Comparison of ENCODE assay signal across 24 cellular contexts in the genomic region with DNA sequence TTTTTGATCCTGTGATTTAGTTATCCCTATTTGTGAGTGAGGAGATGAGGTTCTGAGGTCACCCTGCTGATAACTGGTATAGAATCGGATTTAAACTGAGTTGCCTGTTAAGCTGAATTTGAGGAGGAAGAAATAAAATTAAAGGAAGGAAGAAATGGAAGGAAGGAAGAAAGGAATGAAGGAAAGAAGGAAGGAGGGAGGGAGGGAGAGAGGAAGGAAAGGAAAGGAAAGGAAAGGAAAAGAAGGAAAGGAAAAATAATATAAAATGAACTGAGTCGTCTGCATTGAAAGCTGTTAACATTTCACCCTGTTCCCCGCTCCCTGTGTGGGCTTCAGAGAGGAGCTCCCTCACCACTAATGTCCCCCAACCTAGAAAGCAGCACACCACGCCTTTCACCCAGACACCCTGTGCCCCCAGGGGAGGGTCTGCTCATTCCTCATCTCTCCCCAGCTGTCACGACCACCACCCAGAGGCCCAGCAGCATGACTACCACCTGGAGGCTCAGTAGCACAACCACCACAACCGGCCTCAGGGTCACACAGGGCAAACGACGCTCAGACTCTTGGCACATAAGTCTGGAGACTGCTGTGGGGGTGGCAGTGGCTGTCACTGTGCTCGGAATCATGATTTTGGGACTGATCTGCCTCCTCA.
"Had no signal": no experiment of that assay in that cellular context is flagged by ENCODE, and none has a peak within 500 bp of the region (broad histone marks: within the 10 kb centered on the region; RNA-seq: fewer than 3 reads in every experiment).

No MANE protein-coding gene starts in this region.

- H3K27ac Mint-ChIP-seq: activated CD4-positive, alpha-beta memory T cell treated with anti-CD3 and anti-CD28 coated beads, Interleukin-2, amount 10 ng/mL, durations not matched to agents 7 days and 5 days; activated CD4-positive, alpha-beta T cell treated with anti-CD3 and anti-CD28 coated beads, Interleukin-2, amount 10 ng/mL, durations not matched to agents 7 days and 5 days; activated naive CD4-positive, alpha-beta T cell treated with anti-CD3 and anti-CD28 coated beads, Interleukin-2, amount 10 ng/mL, durations not matched to agents 7 days and 5 days; activated T-cell treated with anti-CD3 and anti-CD28 coated beads, Interleukin-2, amount 50 U/mL, for 24 hours; endodermal cell; WTC11 had no signal

- DNase-seq: activated CD4-positive, alpha-beta memory T cell treated with anti-CD3 and anti-CD28 coated beads, Interleukin-2, amount 10 ng/mL, durations not matched to agents 7 days and 5 days; activated CD4-positive, alpha-beta T cell treated with anti-CD3 and anti-CD28 coated beads for 1 hour; activated CD4-positive, alpha-beta T cell treated with anti-CD3 and anti-CD28 coated beads, Interleukin-2, amount 10 ng/mL, durations not matched to agents 7 days and 5 days; activated CD8-positive, alpha-beta memory T cell treated with anti-CD3 and anti-CD28 coated beads, Interleukin-2, amount 50 U/mL, for 48 hours; activated gamma-delta T cell; activated naive CD4-positive, alpha-beta T cell treated with anti-CD3 and anti-CD28 coated beads, Interleukin-2, amount 10 ng/mL, durations not matched to agents 7 days and 5 days; activated T-cell treated with anti-CD3 and anti-CD28 coated beads, Interleukin-2, amount 50 U/mL, for 24 hours; central memory CD4-positive, alpha-beta T cell; endodermal cell; foreskin keratinocyte; left ventricle myocardium inferior; mucosa of descending colon; ovary; psoas muscle; spleen; stimulated activated naive CD4-positive, alpha-beta T cell; T-helper 2 cell had no signal

- ATAC-seq: foreskin keratinocyte; mucosa of descending colon; natural killer cell treated with Interleukin-12 subunit alpha and Interleukin-12 subunit beta and Interleukin-15 and Interleukin-18, amount 100 ng/mL, for 72 hours; psoas muscle; WTC11 had no signal

- H3K4me1 ChIP-seq: breast epithelium, esophagus muscularis mucosa, foreskin keratinocyte, tibial nerve had no signal

- H3K9me3 ChIP-seq: breast epithelium, esophagus muscularis mucosa, left ventricle myocardium inferior, mucosa of descending colon, neutrophil, ovary, psoas muscle, spleen, suprapubic skin, tibial nerve had no signal

- H3K36me3 ChIP-seq: breast epithelium, esophagus muscularis mucosa, left ventricle myocardium inferior, ovary, suprapubic skin had no signal

- H3K9me3 Mint-ChIP-seq: activated CD4-positive, alpha-beta memory T cell treated with anti-CD3 and anti-CD28 coated beads, Interleukin-2, amount 10 ng/mL, durations not matched to agents 7 days and 5 days; activated CD4-positive, alpha-beta T cell treated with anti-CD3 and anti-CD28 coated beads, Interleukin-2, amount 10 ng/mL, durations not matched to agents 7 days and 5 days; activated naive CD4-positive, alpha-beta T cell treated with anti-CD3 and anti-CD28 coated beads, Interleukin-2, amount 10 ng/mL, durations not matched to agents 7 days and 5 days; activated T-cell treated with anti-CD3 and anti-CD28 coated beads, Interleukin-2, amount 50 U/mL, for 24 hours; endodermal cell; natural killer cell treated with Interleukin-12 subunit alpha and Interleukin-12 subunit beta and Interleukin-15 and Interleukin-18, amount 100 ng/mL, for 72 hours; WTC11 had no signal

- H3K27ac ChIP-seq: breast epithelium, esophagus muscularis mucosa, foreskin keratinocyte, left ventricle myocardium inferior, neutrophil, ovary, psoas muscle, spleen, suprapubic skin, tibial nerve had no signal

- H3K27me3 ChIP-seq: breast epithelium, esophagus muscularis mucosa, neutrophil, ovary, spleen, suprapubic skin, tibial nerve had no signal

- H3K36me3 Mint-ChIP-seq: activated naive CD4-positive, alpha-beta T cell treated with anti-CD3 and anti-CD28 coated beads, Interleukin-2, amount 10 ng/mL, durations not matched to agents 7 days and 5 days; natural killer cell treated with Interleukin-12 subunit alpha and Interleukin-12 subunit beta and Interleukin-15 and Interleukin-18, amount 100 ng/mL, for 72 hours; WTC11 had no signal

- H3K4me1 Mint-ChIP-seq: activated CD4-positive, alpha-beta T cell treated with anti-CD3 and anti-CD28 coated beads, Interleukin-2, amount 10 ng/mL, durations not matched to agents 7 days and 5 days; activated naive CD4-positive, alpha-beta T cell treated with anti-CD3 and anti-CD28 coated beads, Interleukin-2, amount 10 ng/mL, durations not matched to agents 7 days and 5 days had no signal

- H3K4me3 Mint-ChIP-seq: activated CD4-positive, alpha-beta memory T cell treated with anti-CD3 and anti-CD28 coated beads, Interleukin-2, amount 10 ng/mL, durations not matched to agents 7 days and 5 days; activated CD4-positive, alpha-beta T cell treated with anti-CD3 and anti-CD28 coated beads, Interleukin-2, amount 10 ng/mL, durations not matched to agents 7 days and 5 days; activated naive CD4-positive, alpha-beta T cell treated with anti-CD3 and anti-CD28 coated beads, Interleukin-2, amount 10 ng/mL, durations not matched to agents 7 days and 5 days; activated T-cell treated with anti-CD3 and anti-CD28 coated beads, Interleukin-2, amount 50 U/mL, for 24 hours; endodermal cell; natural killer cell treated with Interleukin-12 subunit alpha and Interleukin-12 subunit beta and Interleukin-15 and Interleukin-18, amount 100 ng/mL, for 72 hours; WTC11 had no signal

- H3K27me3 Mint-ChIP-seq: natural killer cell treated with Interleukin-12 subunit alpha and Interleukin-12 subunit beta and Interleukin-15 and Interleukin-18, amount 100 ng/mL, for 72 hours had no signal

- H3K4me3 ChIP-seq: breast epithelium, esophagus muscularis mucosa, left ventricle myocardium inferior, mucosa of descending colon, ovary, psoas muscle, spleen, suprapubic skin, tibial nerve had no signal
